8 cellular contexts compared by ENCODE assay signal in the genomic region with DNA sequence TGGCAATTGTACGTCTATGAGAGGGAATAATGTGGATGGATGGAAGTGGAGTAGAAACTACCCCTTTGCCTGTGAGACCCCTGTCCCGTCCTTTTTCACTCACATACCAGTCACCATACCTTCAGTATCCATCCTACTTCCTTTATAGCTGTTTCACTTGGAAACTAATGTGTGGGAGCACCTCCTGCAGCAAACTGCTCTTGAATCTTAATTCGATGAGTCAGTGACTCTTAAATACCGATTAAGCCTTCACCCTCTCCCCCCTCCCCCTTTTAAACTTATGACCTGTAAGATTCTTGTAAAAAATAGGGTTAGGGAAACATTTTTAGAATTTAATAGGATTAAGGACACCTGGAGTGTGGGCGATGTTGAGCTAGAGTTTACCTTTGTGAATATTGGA. TPM values are rescaled to one million over a fixed set of nuclear protein-coding genes. Genes with fewer than 3 reads are reported as not detected.
DNase-seq lines count a peak whose midpoint lies in the region; ATAC-seq and TF ChIP-seq lines count a peak whose summit lies in the region.

No MANE protein-coding gene starts in this region.

- RAD21 ChIA-PET in HCT116 (lab: Charles Lee; ENCODE audit: low non-redundant PET in 1 of 2, low total read pairs in 2 of 2, uncharacterized antibody in 2 of 2, unreplicated experiment in 2 of 2), result no interaction called here

- H3K4ac ChIP-seq in trophoblast cell (ENCODE audit: low read depth, low read length), result peak overlapping the region; percentile 53

- peaks cover 15 to 30% of the 10 kb centered on the region in 2 experiments for H3K4me1 ChIP-seq in HCT116 (ENCODE audit: control insufficient read depth in 1 of 2, insufficient read depth in 2 of 2, low read length in 2 of 2)
- peaks cover 0 to 4% of the 10 kb centered on the region in 2 experiments for H3K4me1 ChIP-seq in trophoblast cell (ENCODE audit: control insufficient read depth in 1 of 2, insufficient read depth in 2 of 2, low read length in 2 of 2)

- no peak overlapping the region for H4K8ac ChIP-seq in trophoblast cell (ENCODE audit: low read depth, low read length)

- ATAC-seq in HCT116 (no peak), GM21367 (IDR thresholded peaks at IDR 0.05; ENCODE audit: unreplicated experiment) (no peak)

- no peak overlapping the region for H3K27ac Mint-ChIP-seq in activated CD4-positive, alpha-beta T cell treated with anti-CD3 and anti-CD28 coated beads, Interleukin-2, amount 10 ng/mL, durations not matched to agents 7 days and 5 days

- H3K79me2 ChIP-seq in HCT116 (ENCODE audit: insufficient read depth, low read length), result peaks cover 58% of the 10 kb centered on the region
- peaks cover 14% of the 10 kb centered on the region for H3K79me2 ChIP-seq in trophoblast cell (ENCODE audit: control insufficient read depth, insufficient read depth, low read length, poor library complexity)

- CTCF ChIA-PET in HCT116 (lab: Charles Lee), result no interaction called here
- CTCF ChIA-PET in activated CD4-positive, alpha-beta T cell treated with anti-CD3 and anti-CD28 coated beads, Interleukin-2, amount 10 ng/mL, durations not matched to agents 7 days and 5 days (lab: Charles Lee), result interaction anchor here (0.6 kb wide), 3 partner anchors 18 to 1415 kb away, joined by 3 to 5 read pairs (median 4); no protein-coding TSS in a partner anchor

- H3K4me3 ChIP-seq in HCT116 (replicated peaks in 1 of 2; ENCODE audit: low read depth in 1 of 2, low read length in 2 of 2) (peak overlapping the region; percentile 75 to 91), fibroblast of pulmonary artery (replicated peaks; ENCODE audit: low read depth, low read length) (peak overlapping the region; percentile 95), trophoblast cell (ENCODE audit: low read depth, low read length) (peak overlapping the region; percentile 85)

- no peaks in the 10 kb centered on the region for H3K36me3 Mint-ChIP-seq in activated CD4-positive, alpha-beta T cell treated with anti-CD3 and anti-CD28 coated beads, Interleukin-2, amount 10 ng/mL, durations not matched to agents 7 days and 5 days (ENCODE audit: low read depth)

- DNase-seq in AG08396 (ENCODE audit: low spot score) (peak; percentile 33), HCT116 (ENCODE audit: low read depth, low spot score) (peak; percentile 28), fibroblast of pulmonary artery (ENCODE audit: low read depth) (peak; percentile 77), trophoblast cell (peak in 1 of 2 donors; percentile 16), cerebellar nuclear complex (lab: John Stamatoyannopoulos, UW) (no peak), germinal center (ENCODE audit: low spot score) (no peak)
- no peak for DNase-seq in activated CD4-positive, alpha-beta T cell treated with anti-CD3 and anti-CD28 coated beads, Interleukin-2, amount 10 ng/mL, durations not matched to agents 7 days and 5 days

- no peak overlapping the region for H4K91ac ChIP-seq in trophoblast cell (ENCODE audit: low read depth, low read length)

- BruUV-seq in HCT116 (replicated peaks; lab: Mats Ljungman, UMichigan), result no TSS peak

- H3K9ac ChIP-seq in HCT116 (ENCODE audit: low read length) (peak overlapping the region; percentile 82), trophoblast cell (ENCODE audit: low read length) (no peak overlapping the region)

- no peaks in the 10 kb centered on the region for H3K9me2 ChIP-seq in HCT116 (ENCODE audit: insufficient read depth)

- no peak for TF ChIP-seq POLR2A in HCT116 (IDR thresholded peaks at IDR 0.05; ENCODE audit: borderline replicate concordance, extremely low read depth, insufficient read depth, insufficient read length)

- no CpG with 5 or more reads among the region's 5 CpGs for WGBS in trophoblast cell (ENCODE audit: extremely low coverage, insufficient coverage, insufficient read length)

- H3K27ac ChIP-seq in HCT116 (ENCODE audit: low read depth, low read length) (peak overlapping the region; percentile 91), trophoblast cell (ENCODE audit: low read depth, low read length) (no peak overlapping the region)

- H3K23ac ChIP-seq in trophoblast cell (ENCODE audit: low read length), result no peak overlapping the region

- no peaks in the 10 kb centered on the region for H3K36me3 ChIP-seq in HCT116 (ENCODE audit: control insufficient read depth in 1 of 2, insufficient read depth in 2 of 2, low read length in 2 of 2)
- no peaks in the 10 kb centered on the region for H3K36me3 ChIP-seq in trophoblast cell (ENCODE audit: control insufficient read depth in 1 of 2, insufficient read depth in 2 of 2, low read length in 2 of 2)

- no peak overlapping the region for H2BK120ac ChIP-seq in trophoblast cell (ENCODE audit: insufficient read depth, low read length, poor library complexity)

- no peak overlapping the region for H2BK12ac ChIP-seq in trophoblast cell (ENCODE audit: low read length)

- no peak overlapping the region for H4K12ac ChIP-seq in trophoblast cell (ENCODE audit: low read depth, low read length)

- TF ChIP-seq CTCF in HCT116 (IDR thresholded peaks at IDR 0.05 in 2 of 3, conservative IDR thresholded peaks at IDR 0.05 in 1 of 3; ENCODE audit: borderline replicate concordance in 1 of 3, insufficient read depth in 1 of 3, low read depth in 2 of 3, low read length in 2 of 3), result no peak
- TF ChIP-seq CTCF in fibroblast of pulmonary artery (IDR thresholded peaks at IDR 0.05; ENCODE audit: low read length, missing control alignments), result no peak

- H3K4me2 ChIP-seq in HCT116 (ENCODE audit: low read length) (peak overlapping the region; percentile 91), trophoblast cell (ENCODE audit: low read length) (peak overlapping the region; percentile 71)

- peak overlapping the region; percentile 48 for H3K14ac ChIP-seq in trophoblast cell (ENCODE audit: low read length)

- H2BK5ac ChIP-seq in trophoblast cell (ENCODE audit: low read depth, low read length, poor library complexity), result no peak overlapping the region

- peaks cover 69% of the 10 kb centered on the region for H3K27me3 Mint-ChIP-seq in activated CD4-positive, alpha-beta T cell treated with anti-CD3 and anti-CD28 coated beads, Interleukin-2, amount 10 ng/mL, durations not matched to agents 7 days and 5 days

- peaks cover 7% of the 10 kb centered on the region; the same call in 1 of the 2 replicates for H4K20me1 ChIP-seq in HCT116 (ENCODE audit: insufficient read depth)

- peak overlapping the region; percentile 25 for H3K18ac ChIP-seq in trophoblast cell (ENCODE audit: low read length)

- H3K9me3 ChIP-seq in HCT116 (ENCODE audit: control insufficient read depth in 1 of 2, insufficient read depth in 1 of 2, low read depth in 1 of 2, low read length in 2 of 2), result no peaks in the 10 kb centered on the region
- H3K9me3 ChIP-seq in trophoblast cell (ENCODE audit: insufficient read depth, low read depth, low read length), result no peaks in the 10 kb centered on the region

- H2AK5ac ChIP-seq in trophoblast cell (ENCODE audit: low read length), result no peak overlapping the region

- POLR2A ChIA-PET in HCT116 (lab: Charles Lee), result interaction anchor here (1.3 to 2.1 kb wide), 3 partner anchors 11 to 181 kb away, joined by 4 to 7 read pairs (median 5); no protein-coding TSS in a partner anchor
- POLR2A ChIA-PET in activated CD4-positive, alpha-beta T cell treated with anti-CD3 and anti-CD28 coated beads, Interleukin-2, amount 10 ng/mL, durations not matched to agents 7 days and 5 days (lab: Charles Lee), result interaction anchor here (0.6 kb wide), 1 partner anchor 209 kb away, joined by 3 read pairs; no protein-coding TSS in a partner anchor

- TF ChIP-seq RAD21 in HCT116 (IDR thresholded peaks at IDR 0.05; ENCODE audit: low read depth), result no peak

- no peaks in the 10 kb centered on the region for H3K9me3 Mint-ChIP-seq in activated CD4-positive, alpha-beta T cell treated with anti-CD3 and anti-CD28 coated beads, Interleukin-2, amount 10 ng/mL, durations not matched to agents 7 days and 5 days

- peaks cover 14% of the 10 kb centered on the region for H3K79me1 ChIP-seq in trophoblast cell (ENCODE audit: low read length)

- intact Hi-C loops in HCT116 (cut with micrococcal nuclease), result loop anchor here (5.0 kb wide), 1 partner anchor 181 kb away; no protein-coding TSS in a partner anchor

- H3K27me3 ChIP-seq in HCT116 (ENCODE audit: insufficient read depth, low read length), result no peaks in the 10 kb centered on the region
- H3K27me3 ChIP-seq in trophoblast cell (ENCODE audit: insufficient read depth, low read length), result no peaks in the 10 kb centered on the region

- H2AFZ ChIP-seq in HCT116 (ENCODE audit: low read depth, low read length, poor library complexity, severe bottlenecking) (no peak overlapping the region), trophoblast cell (ENCODE audit: insufficient read depth, low read length, poor library complexity) (no peak overlapping the region)

- H3K4me3 Mint-ChIP-seq in activated CD4-positive, alpha-beta T cell treated with anti-CD3 and anti-CD28 coated beads, Interleukin-2, amount 10 ng/mL, durations not matched to agents 7 days and 5 days, result peak overlapping the region; percentile 58

- peaks cover 32% of the 10 kb centered on the region for H3K4me1 Mint-ChIP-seq in activated CD4-positive, alpha-beta T cell treated with anti-CD3 and anti-CD28 coated beads, Interleukin-2, amount 10 ng/mL, durations not matched to agents 7 days and 5 days

TF ChIP-seq in HCT116, 20 proteins besides CTCF, POLR2A, EP300 and RAD21:
- TF ChIP-seq JUND (IDR thresholded peaks at IDR 0.05) (peak; percentile 23; the same call in 1 of the 2 replicates), CBX3 (IDR thresholded peaks at IDR 0.05; ENCODE audit: low read depth) (no peak), ZNF274 (IDR thresholded peaks at IDR 0.05; ENCODE audit: low read depth, low read length) (no peak)
TF ChIP-seq in HCT116: peak in this region for 1.

RNA-seq across cellular contexts. Expression of a gene that starts 0.8 kb away (rescaled TPM):
- 24.7 TPM for total RNA-seq in HCT116 (2021; ENCODE audit: unreplicated experiment)
- 7.8 and 9.3 TPM in 2 replicates for polyA plus RNA-seq in HCT116 (2012)
- total RNA-seq in activated CD4-positive, alpha-beta T cell treated with anti-CD3 and anti-CD28 coated beads, Interleukin-2, amount 10 ng/mL, durations not matched to agents 7 days and 5 days, result under 1 TPM; 0.15 to 0.29 TPM
- 4.4 and 4.5 TPM in 2 replicates for polyA plus RNA-seq in trophoblast cell (2013)

Comparison
In these comparisons a context has a peak if more than half of its experiments do, and no peak if none do; other contexts are left out.
1. DNase-seq: peak in AG08396 (single experiment), HCT116 (single experiment) and fibroblast of pulmonary artery (single experiment); none in activated CD4-positive, alpha-beta T cell treated with anti-CD3 and anti-CD28 coated beads, Interleukin-2, amount 10 ng/mL, durations not matched to agents 7 days and 5 days (single experiment), cerebellar nuclear complex (0 of 2) and germinal center (single experiment).
2. RNA of a gene that starts 0.8 kb away (total RNA-seq): 24.7 TPM in HCT116 (single experiment); 0.15 to 0.29 TPM in activated CD4-positive, alpha-beta T cell treated with anti-CD3 and anti-CD28 coated beads, Interleukin-2, amount 10 ng/mL, durations not matched to agents 7 days and 5 days; every median in the first group is over 10 times any median in the second.
3. Peak in every context shown above with its lines, with median percentiles within 50 percentile points of each other: H3K4me3 ChIP-seq.